Comparison of ENCODE assay signal across 13 cellular contexts in genomic region chr9:113504725-113505590, GRCh38. TPM values are rescaled to one million over a fixed set of nuclear protein-coding genes. Genes with fewer than 3 reads are reported as not detected.
DNase-seq lines count a peak whose midpoint lies in the region; ATAC-seq, FAIRE-seq and TF ChIP-seq lines count a peak whose summit lies in the region.
"Had no signal": no experiment of that assay in that cellular context is flagged by ENCODE, and none has a peak within 500 bp of the region (broad histone marks: within the 10 kb centered on the region; RNA-seq: fewer than 3 reads in every experiment).

No MANE protein-coding gene starts in this region.

- TF ChIP-seq POLR2A in GM12892 (IDR thresholded peaks at IDR 0.05; ENCODE audit: low read depth, low read length) = no peak

- H3K23ac ChIP-seq in trophoblast cell (ENCODE audit: low read length) = no peak overlapping the region

- no peak overlapping the region for H3K4me3 Mint-ChIP-seq in Calu3 (ENCODE audit: low read depth, unreplicated experiment)
- H3K4me3 Mint-ChIP-seq: activated CD4-positive, alpha-beta memory T cell treated with anti-CD3 and anti-CD28 coated beads for 36 hours had no signal

- peak overlapping the region; percentile 42 for H2BK12ac ChIP-seq in trophoblast cell (ENCODE audit: low read length)

- peak overlapping the region; percentile 80 for H2AK5ac ChIP-seq in trophoblast cell (ENCODE audit: low read length)

- H2AFZ ChIP-seq in trophoblast cell (ENCODE audit: insufficient read depth, low read length, poor library complexity) = no peak overlapping the region

- no peak overlapping the region for H4K8ac ChIP-seq in trophoblast cell (ENCODE audit: low read depth, low read length)

- H3K27me3 ChIP-seq in ascending aorta (no peaks in the 10 kb centered on the region), right cardiac atrium (ENCODE audit: control insufficient read depth, insufficient read depth) (no peaks in the 10 kb centered on the region), trophoblast cell (ENCODE audit: insufficient read depth, low read length) (no peaks in the 10 kb centered on the region)
- H3K27me3 ChIP-seq: SJSA1 had no signal

- CTCF ChIA-PET in Calu3 (lab: Charles Lee) = interaction anchor here (0.6 kb wide), 1 partner anchor 12 kb away, joined by 3 read pairs; no protein-coding TSS in a partner anchor

- peaks cover 6% of the 10 kb centered on the region for H3K79me2 ChIP-seq in trophoblast cell (ENCODE audit: control insufficient read depth, insufficient read depth, low read length, poor library complexity)

- TF ChIP-seq CTCF in Calu3 (IDR thresholded peaks at IDR 0.05; ENCODE audit: unreplicated experiment) (no peak), ascending aorta (IDR thresholded peaks at IDR 0.05) (no peak)

- H3K4me1 ChIP-seq in ascending aorta = peaks cover 12 to 35% of the 10 kb centered on the region in 2 donors
- H3K4me1 ChIP-seq in right cardiac atrium (ENCODE audit: control insufficient read depth, insufficient read depth, low read length) = peaks cover 32% of the 10 kb centered on the region
- peaks cover 39 to 49% of the 10 kb centered on the region in 2 experiments for H3K4me1 ChIP-seq in trophoblast cell (ENCODE audit: control insufficient read depth in 1 of 2, insufficient read depth in 2 of 2, low read length in 2 of 2)

- H3K4me3 ChIP-seq in ascending aorta (no peak overlapping the region), right cardiac atrium (ENCODE audit: low read length) (no peak overlapping the region), trophoblast cell (ENCODE audit: low read depth, low read length) (no peak overlapping the region)
- H3K4me3 ChIP-seq: SJSA1 had no signal

- H3K14ac ChIP-seq in trophoblast cell (ENCODE audit: low read length) = peak overlapping the region; percentile 10

- peaks cover 31% of the 10 kb centered on the region for H3K4me1 Mint-ChIP-seq in Calu3 (ENCODE audit: low read depth, unreplicated experiment)

- FAIRE-seq in GM12892 (lab: Jason Lieb, UNC) = no peak

- no peaks in the 10 kb centered on the region for H3K9me3 Mint-ChIP-seq in Calu3 (ENCODE audit: low read depth, unreplicated experiment)
- H3K9me3 Mint-ChIP-seq: activated CD4-positive, alpha-beta memory T cell treated with anti-CD3 and anti-CD28 coated beads for 36 hours; activated T-helper 2 cell treated with anti-CD3 and anti-CD28 coated beads, Interferon-gamma antibody, Interleukin-2, Interleukin-4, amounts not matched to agents 10 μg/mL and 5 μg/mL and 100 μg/mL, durations not matched to agents 14 hours and 24 hours and 36 hours had no signal

- H4K91ac ChIP-seq in trophoblast cell (ENCODE audit: low read depth, low read length) = peak overlapping the region; percentile 36

- H3K4ac ChIP-seq in trophoblast cell (ENCODE audit: low read depth, low read length) = no peak overlapping the region

- no peak overlapping the region for H3K9ac ChIP-seq in trophoblast cell (ENCODE audit: low read length)

- peaks cover 44% of the 10 kb centered on the region for H3K79me1 ChIP-seq in trophoblast cell (ENCODE audit: low read length)

- H2BK120ac ChIP-seq in trophoblast cell (ENCODE audit: insufficient read depth, low read length, poor library complexity) = peak overlapping the region; percentile 44

- H3K9me3 ChIP-seq in ascending aorta (no peaks in the 10 kb centered on the region), right cardiac atrium (ENCODE audit: control insufficient read depth, low read length) (no peaks in the 10 kb centered on the region), trophoblast cell (ENCODE audit: insufficient read depth, low read depth, low read length) (no peaks in the 10 kb centered on the region)
- H3K9me3 ChIP-seq: SJSA1 had no signal

- no peak overlapping the region for H2BK5ac ChIP-seq in trophoblast cell (ENCODE audit: low read depth, low read length, poor library complexity)

- peaks cover 4% of the 10 kb centered on the region for H3K36me3 Mint-ChIP-seq in Calu3 (ENCODE audit: insufficient read depth, unreplicated experiment)
- H3K36me3 Mint-ChIP-seq: activated CD4-positive, alpha-beta memory T cell treated with anti-CD3 and anti-CD28 coated beads for 36 hours had no signal

- ATAC-seq in right cardiac atrium (peak; percentile 5 to 57), GM21737 (IDR thresholded peaks at IDR 0.05; ENCODE audit: unreplicated experiment) (no peak)

- no peak overlapping the region for H4K12ac ChIP-seq in trophoblast cell (ENCODE audit: low read depth, low read length)

- peak overlapping the region; percentile 90 to 96 for H3K27ac ChIP-seq in ascending aorta
- peak overlapping the region; percentile 92 for H3K27ac ChIP-seq in right cardiac atrium (ENCODE audit: low read length)
- peak overlapping the region; percentile 1 for H3K27ac ChIP-seq in trophoblast cell (ENCODE audit: low read depth, low read length)
- H3K27ac ChIP-seq: SJSA1 had no signal

- H3K36me3 ChIP-seq in ascending aorta = peaks cover 10 to 19% of the 10 kb centered on the region in 2 donors
- peaks cover 0 to 9% of the 10 kb centered on the region in 2 experiments for H3K36me3 ChIP-seq in trophoblast cell (ENCODE audit: control insufficient read depth in 1 of 2, insufficient read depth in 2 of 2, low read length in 2 of 2)
- H3K36me3 ChIP-seq: SJSA1 had no signal

- intact Hi-C loops in Calu3 (cut with micrococcal nuclease; ENCODE audit: unreplicated experiment) = no loop called here
- intact Hi-C loops in ascending aorta (cut with DNase I) = no loop called here
- intact Hi-C loops in right cardiac atrium (cut with DNase I) = loop anchor here in 3 of 4 donors (10.0 kb wide), 1 partner anchor 50 kb away; no protein-coding TSS in a partner anchor

- no peak overlapping the region for H3K4me2 ChIP-seq in trophoblast cell (ENCODE audit: low read length)

- H3K27ac Mint-ChIP-seq in Calu3 (ENCODE audit: unreplicated experiment) = peak overlapping the region; percentile 34
- H3K27ac Mint-ChIP-seq: activated CD4-positive, alpha-beta memory T cell treated with anti-CD3 and anti-CD28 coated beads for 36 hours; activated T-helper 2 cell treated with anti-CD3 and anti-CD28 coated beads, Interferon-gamma antibody, Interleukin-2, Interleukin-4, amounts not matched to agents 10 μg/mL and 5 μg/mL and 100 μg/mL, durations not matched to agents 14 hours and 24 hours and 36 hours had no signal

- H3K18ac ChIP-seq in trophoblast cell (ENCODE audit: low read length) = peak overlapping the region; percentile 23

- no TSS peak for BruUV-seq in Calu3 (replicated peaks; lab: Mats Ljungman, UMichigan)

- H3K27me3 Mint-ChIP-seq in Calu3 (ENCODE audit: unreplicated experiment) = no peaks in the 10 kb centered on the region
- H3K27me3 Mint-ChIP-seq: activated CD4-positive, alpha-beta memory T cell treated with anti-CD3 and anti-CD28 coated beads for 36 hours had no signal

- DNase-seq in Calu3 = no peak
- no peak for DNase-seq in ascending aorta (ENCODE audit: low spot score in 2 of 2)
- peak; percentile 28 to 77 (median 74) for DNase-seq in right cardiac atrium
- DNase-seq in trophoblast cell = peak; percentile 54 to 56
- no peak for DNase-seq in NCI-H2196 treated with DMSO at 0.1 percent for 48 hours (lab: John Stamatoyannopoulos, UW; ENCODE audit: unreplicated experiment)
- no peak for DNase-seq in GM12892 (ENCODE audit: insufficient read length)
- no peak for DNase-seq in NCI-H2107 (lab: John Stamatoyannopoulos, UW)
- DNase-seq: activated CD4-positive, alpha-beta memory T cell treated with anti-CD3 and anti-CD28 coated beads for 36 hours; HCEC 1CT; mammary epithelial cell had no signal

- 51% methylated on average over 9 of the region's 9 CpGs for WGBS in right cardiac atrium
- WGBS in trophoblast cell (ENCODE audit: extremely low coverage, insufficient coverage, insufficient read length) = no CpG with 5 or more reads among the region's 9 CpGs

RNA-seq across cellular contexts. Expression of gene RGS3, which starts 41.4 kb away (rescaled TPM):
- total RNA-seq in Calu3 (2022) = 61.8 and 68.3 TPM in 2 replicates
- 125 TPM for total RNA-seq in ascending aorta
- 100 to 1,000 TPM; 139 to 184 (median 166) TPM for total RNA-seq in right cardiac atrium
- polyA plus RNA-seq in right cardiac atrium = 107 TPM
- 97.8 and 100 TPM in 2 replicates for polyA plus RNA-seq in trophoblast cell (2013)
- polyA plus RNA-seq in GM12892 (2012; ENCODE audit: missing spikeins) = 25.6 TPM

Comparison
In these comparisons a context has a peak if more than half of its experiments do, and no peak if none do; other contexts are left out.
1. DNase-seq: peak in right cardiac atrium (3 of 3) and trophoblast cell (2 of 2); none in Calu3 (single experiment), ascending aorta (0 of 2), NCI-H2196 treated with DMSO at 0.1 percent for 48 hours (single experiment), GM12892 (single experiment) and NCI-H2107 (single experiment).
2. H3K27ac ChIP-seq: peak in every context shown above with its lines; median percentile 93 in ascending aorta; 92 in right cardiac atrium; 1 in trophoblast cell.
3. intact Hi-C loops: an anchor here in right cardiac atrium (10.0 kb wide); none called in Calu3 and ascending aorta.